In genomic region chr1:119631086-119631432, GRCh38 we compare ENCODE assay signal across 13 cellular contexts. TPM values are rescaled to one million over a fixed set of nuclear protein-coding genes. Genes with fewer than 3 reads are reported as not detected.
DNase-seq lines count a peak whose midpoint lies in the region; ATAC-seq and TF ChIP-seq lines count a peak whose summit lies in the region.
"Had no signal": no experiment of that assay in that cellular context is flagged by ENCODE, and none has a peak within 500 bp of the region (broad histone marks: within the 10 kb centered on the region; RNA-seq: fewer than 3 reads in every experiment).

No MANE protein-coding gene starts in this region.

- H3K9me3 ChIP-seq in heart right ventricle (no peaks in the 10 kb centered on the region), parathyroid adenoma (ENCODE audit: control insufficient read depth, low read length) (no peaks in the 10 kb centered on the region), vagina (no peaks in the 10 kb centered on the region)
- H3K9me3 ChIP-seq: A549 had no signal

- TF ChIP-seq CTCF in heart right ventricle (IDR thresholded peaks at IDR 0.05) (no peak), parathyroid adenoma (IDR thresholded peaks at IDR 0.05) (no peak), vagina (IDR thresholded peaks at IDR 0.05) (no peak)

- TF ChIP-seq POLR2A in vagina (IDR thresholded peaks at IDR 0.05) = no peak

- H3K27me3 ChIP-seq in heart right ventricle = peaks cover 0 to 17% (median 0%) of the 10 kb centered on the region in 7 donors
- H3K27me3 ChIP-seq in parathyroid adenoma (ENCODE audit: control insufficient read depth, insufficient read depth, low read length) = no peaks in the 10 kb centered on the region
- no peaks in the 10 kb centered on the region for H3K27me3 ChIP-seq in vagina

- DNase-seq in Right ventricle myocardium superior (no peak), Right ventricle myocardium inferior (ENCODE audit: missing footprints) (no peak), heart right ventricle (no peak), vagina (ENCODE audit: extremely low spot score in 2 of 2) (no peak), T-helper 9 cell (no peak), UCSD-AML1 (lab: John Stamatoyannopoulos, UW; ENCODE audit: unreplicated experiment) (no peak)
- DNase-seq in activated CD8-positive, alpha-beta memory T cell treated with anti-CD3 and anti-CD28 coated beads, Interleukin-2, amount 50 U/mL, for 4 hours = no peak
- DNase-seq: amniotic stem cell; NCI-H82; stimulated activated CD4-positive, alpha-beta T cell treated with anti-CD3 and anti-CD28 coated beads, Interleukin-15, amount 100 ng/mL, for 24 hours; stimulated activated naive CD4-positive, alpha-beta T cell treated with Interleukin-2 at 50 U/mL for 16 hours had no signal

- H3K27ac ChIP-seq in heart right ventricle (peak overlapping the region; percentile 81 to 96 (median 86)), parathyroid adenoma (peak overlapping the region; percentile 74), vagina (peak overlapping the region; percentile 51)
- H3K27ac ChIP-seq: A549 had no signal

- peaks cover 18 to 100% (median 81%) of the 10 kb centered on the region in 9 donors for H3K4me1 ChIP-seq in heart right ventricle
- H3K4me1 ChIP-seq in parathyroid adenoma = peaks cover 25% of the 10 kb centered on the region
- peaks cover 27% of the 10 kb centered on the region for H3K4me1 ChIP-seq in vagina
- H3K4me1 ChIP-seq: A549 had no signal

- H3K4me3 ChIP-seq in heart right ventricle = peak overlapping the region in 9 of 10 donors; percentile 23 to 47 (median 41)
- peak overlapping the region; percentile 35 for H3K4me3 ChIP-seq in parathyroid adenoma (ENCODE audit: low read depth, low read length)
- H3K4me3 ChIP-seq in vagina = peak overlapping the region; percentile 32 to 43
- H3K4me3 ChIP-seq: A549 had no signal

- H3K36me3 ChIP-seq in heart right ventricle = peaks cover 0 to 3% (median 0%) of the 10 kb centered on the region in 9 donors
- H3K36me3 ChIP-seq in parathyroid adenoma (ENCODE audit: control insufficient read depth, insufficient read depth, low read length) = no peaks in the 10 kb centered on the region
- no peaks in the 10 kb centered on the region for H3K36me3 ChIP-seq in vagina

- 38 to 47% methylated on average over 17 of the region's 17 CpGs for WGBS in heart right ventricle, 2 donors

- peak overlapping the region; percentile 35 for H2AFZ ChIP-seq in parathyroid adenoma

- no peak overlapping the region for H3K9ac ChIP-seq in parathyroid adenoma

- H3K4me2 ChIP-seq in parathyroid adenoma (ENCODE audit: low read length) = peak overlapping the region; percentile 52
- H3K4me2 ChIP-seq: A549 had no signal

- peaks cover 8% of the 10 kb centered on the region for H3K79me2 ChIP-seq in parathyroid adenoma

- ATAC-seq in Right ventricle myocardium superior (ENCODE audit: poor library complexity) (peak; percentile 19), Right ventricle myocardium inferior (no peak), heart right ventricle (peak in 7 of 8 donors; percentile 1 to 46 (median 12))
- ATAC-seq: A549 had no signal

- intact Hi-C loops in Right ventricle myocardium superior (cut with DNase I) (no loop called here), Right ventricle myocardium inferior (cut with DNase I) (loop anchor here (1.0 kb wide), 1 partner anchor 17 kb away; the partner anchor contains the start of gene ZNF697), heart right ventricle (cut with DNase I) (no loop called here), vagina (cut with DNase I) (no loop called here)

RNA-seq across cellular contexts. Expression of gene ZNF697, which starts 17.0 kb away (rescaled TPM):
- total RNA-seq in Right ventricle myocardium superior = 9.2 TPM
- 8.8 TPM for total RNA-seq in Right ventricle myocardium inferior
- total RNA-seq in heart right ventricle = 10 to 100 TPM in 7 of 10 donors, 1 to 10 TPM in 3; 7.7 to 14.1 (median 10.4) TPM
- polyA plus RNA-seq in heart right ventricle = 1 to 10 TPM; 2.3 to 3.1 TPM
- total RNA-seq in vagina = 3.7 TPM
